ENCODE assay signal across 8 cellular contexts in the genomic region with DNA sequence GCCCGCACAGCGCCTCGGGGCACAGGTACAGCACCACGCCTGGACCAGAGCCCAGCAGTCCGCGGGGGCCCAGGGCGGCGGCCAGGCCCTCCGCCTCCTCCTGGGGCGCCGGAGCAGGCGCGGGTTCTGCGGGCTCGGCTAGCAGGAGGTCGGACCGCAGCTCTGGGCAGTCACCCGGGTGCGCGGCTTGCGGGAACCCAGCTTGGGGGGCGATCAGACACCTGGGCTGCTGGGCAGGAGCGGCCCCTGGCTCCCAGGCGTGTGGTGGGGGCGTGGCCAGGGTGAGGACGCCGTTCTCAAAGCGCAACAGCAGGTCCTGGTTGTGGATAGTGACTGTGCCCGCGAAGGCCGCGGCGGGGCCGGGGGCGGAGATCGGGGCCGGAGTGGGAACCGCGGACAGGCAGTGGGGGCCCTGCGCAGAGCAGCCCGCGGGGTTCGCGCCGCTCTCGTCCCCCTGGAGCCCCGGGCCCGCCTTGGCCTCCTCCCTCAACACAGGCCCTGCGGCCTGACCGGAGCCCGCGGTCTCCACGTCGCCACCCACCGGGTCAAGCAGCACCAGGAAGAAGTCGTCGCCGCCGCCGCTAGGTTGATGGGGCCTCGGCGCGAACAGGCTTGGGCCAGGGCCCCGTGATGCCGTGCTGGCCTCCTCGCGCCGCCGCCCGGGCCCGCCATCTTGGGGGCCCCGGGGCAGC. TPM values are rescaled to one million over a fixed set of nuclear protein-coding genes. Genes with fewer than 3 reads are reported as not detected.
DNase-seq lines count a peak whose midpoint lies in the region; ATAC-seq and TF ChIP-seq lines count a peak whose summit lies in the region.
"Not testable (repeated sequence)": the region's sequence is repeated elsewhere in the genome, so short reads cannot be mapped to it uniquely, and the experiment has no call there.

No MANE protein-coding gene starts in this region.

- peaks cover 25% of the 10 kb centered on the region for H3K4me1 ChIP-seq in adipocyte (ENCODE audit: control insufficient read depth, insufficient read depth, low read length)
- H3K4me1 ChIP-seq in tibial nerve = peaks cover 0 to 23% (median 0%) of the 10 kb centered on the region in 4 donors

- H3K36me3 Mint-ChIP-seq in natural killer cell treated with Interleukin-12 subunit alpha and Interleukin-12 subunit beta and Interleukin-15 and Interleukin-18, amount 100 ng/mL, for 72 hours = not testable (repeated sequence)

- ATAC-seq in GM18499 (IDR thresholded peaks at IDR 0.05; ENCODE audit: insufficient read depth, unreplicated experiment) (peak; percentile 38), HG03565 (IDR thresholded peaks at IDR 0.05; ENCODE audit: unreplicated experiment) (peak; percentile 66)
- peak; percentile 87 to 90 for ATAC-seq in natural killer cell treated with Interleukin-12 subunit alpha and Interleukin-12 subunit beta and Interleukin-15 and Interleukin-18, amount 100 ng/mL, for 72 hours

- H3K4me3 Mint-ChIP-seq in natural killer cell treated with Interleukin-12 subunit alpha and Interleukin-12 subunit beta and Interleukin-15 and Interleukin-18, amount 100 ng/mL, for 72 hours = not testable (repeated sequence)

- not testable (repeated sequence) for TF ChIP-seq CTCF in foreskin fibroblast (IDR thresholded peaks at IDR 0.05; ENCODE audit: low read depth, low read length); tibial nerve (IDR thresholded peaks at IDR 0.05)

- peaks cover 11 to 28% of the 10 kb centered on the region in 2 donors for H3K4me1 Mint-ChIP-seq in natural killer cell treated with Interleukin-12 subunit alpha and Interleukin-12 subunit beta and Interleukin-15 and Interleukin-18, amount 100 ng/mL, for 72 hours (ENCODE audit: low read depth in 2 of 2)

- 48% methylated on average over 20 of the region's 72 CpGs; no CpG with 5 or more reads in 1 of the 2 donors for WGBS in tibial nerve, 2 donors

- H3K27me3 Mint-ChIP-seq in natural killer cell treated with Interleukin-12 subunit alpha and Interleukin-12 subunit beta and Interleukin-15 and Interleukin-18, amount 100 ng/mL, for 72 hours = not testable (repeated sequence)

- H3K4me3 ChIP-seq in H7 (ENCODE audit: insufficient read depth, low read depth, low read length) (peak overlapping the region; percentile 47), SK-N-MC (peak overlapping the region; percentile 64), adipocyte (ENCODE audit: low read length) (peak overlapping the region; percentile 74), foreskin fibroblast (ENCODE audit: low read depth in 1 of 2, low read length in 2 of 2) (peak overlapping the region; percentile 44 to 45), tibial nerve (peak overlapping the region; percentile 46 to 58 (median 51))

- not testable (repeated sequence) for H3K36me3 ChIP-seq in H7 (replicated peaks; ENCODE audit: control insufficient read depth, insufficient read depth, low read length); SK-N-MC (ENCODE audit: insufficient read depth, low read length); adipocyte (ENCODE audit: control insufficient read depth, insufficient read depth, low read length, severe bottlenecking); tibial nerve

- TF ChIP-seq POLR2A in tibial nerve (IDR thresholded peaks at IDR 0.05) = not testable (repeated sequence)

- not testable (repeated sequence) for H3K27ac ChIP-seq in SK-N-MC
- peak overlapping the region; percentile 85 to 96 (median 92) for H3K27ac ChIP-seq in tibial nerve

- not testable (repeated sequence) for TF ChIP-seq EP300 in tibial nerve (IDR thresholded peaks at IDR 0.05)

- H3K27me3 ChIP-seq in H7 (ENCODE audit: control insufficient read depth, insufficient read depth, low read length); adipocyte (replicated peaks; ENCODE audit: control insufficient read depth, insufficient read depth, low read length); tibial nerve: not testable (repeated sequence)

- not testable (repeated sequence) for H3K9me3 Mint-ChIP-seq in natural killer cell treated with Interleukin-12 subunit alpha and Interleukin-12 subunit beta and Interleukin-15 and Interleukin-18, amount 100 ng/mL, for 72 hours

- not testable (repeated sequence) for H3K27ac Mint-ChIP-seq in natural killer cell treated with Interleukin-12 subunit alpha and Interleukin-12 subunit beta and Interleukin-15 and Interleukin-18, amount 100 ng/mL, for 72 hours

- H3K9me3 ChIP-seq in SK-N-MC (ENCODE audit: low read depth, low read length); adipocyte (ENCODE audit: control insufficient read depth, low read length); tibial nerve: not testable (repeated sequence)

- peak overlapping the region; percentile 67 for H3K9ac ChIP-seq in SK-N-MC (ENCODE audit: insufficient read length)
- peak overlapping the region; percentile 72 for H3K9ac ChIP-seq in adipocyte (ENCODE audit: low read length)

- DNase-seq in H7 (peak; percentile 42), adipocyte (ENCODE audit: low read depth) (peak; percentile 34), foreskin fibroblast (peak in 1 of 2 donors; percentile 34)
- not testable (repeated sequence) for DNase-seq in SK-N-MC (ENCODE audit: low read depth, low spot score); natural killer cell treated with Interleukin-12 subunit alpha and Interleukin-12 subunit beta and Interleukin-15 and Interleukin-18, amount 100 ng/mL, for 72 hours (ENCODE audit: low spot score); tibial nerve (ENCODE audit: low spot score in 2 of 2)

RNA-seq across cellular contexts. Expression of gene ZXDA, which starts 0.5 kb away (rescaled TPM):
- total RNA-seq in H7 (2014; rRNA removed; shearing (Covaris generic)) = 3.4 and 4.4 TPM in 2 replicates
- 1 to 10 TPM; 3.0 TPM for total RNA-seq in natural killer cell treated with Interleukin-12 subunit alpha and Interleukin-12 subunit beta and Interleukin-15 and Interleukin-18, amount 100 ng/mL, for 72 hours
- total RNA-seq in tibial nerve = 10 to 100 TPM; 11.4 to 14.3 (median 13.0) TPM

Comparison
In these comparisons a context has a peak if more than half of its experiments do, and no peak if none do; other contexts are left out.
1. ATAC-seq: peak in every context shown above with its lines; median percentile 88 in natural killer cell treated with Interleukin-12 subunit alpha and Interleukin-12 subunit beta and Interleukin-15 and Interleukin-18, amount 100 ng/mL, for 72 hours; 66 in HG03565; 38 in GM18499.